ENCODE assay signal across 8 cellular contexts in the genomic region with DNA sequence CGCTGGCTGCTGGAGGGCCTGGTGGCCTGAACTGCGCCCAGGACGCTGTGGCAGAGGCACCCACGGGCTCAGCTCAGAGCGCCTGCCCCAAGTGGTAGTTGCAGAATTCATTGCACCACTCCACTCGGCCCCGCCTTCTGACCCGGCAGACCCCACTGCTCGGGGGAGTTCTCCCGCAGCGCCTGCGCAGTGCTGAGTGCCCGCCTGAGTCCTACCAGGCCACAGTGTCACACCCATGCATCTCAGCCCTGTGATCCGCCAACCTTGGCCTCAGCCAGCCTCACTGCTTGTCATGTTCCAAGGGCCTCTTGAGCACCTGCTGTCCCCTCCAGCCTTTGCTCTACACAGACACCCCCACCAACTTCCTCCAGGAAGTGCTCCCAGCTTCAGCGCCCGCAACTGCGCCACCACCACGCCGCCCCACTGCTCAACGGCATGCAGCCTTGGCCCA. TPM values are rescaled to one million over a fixed set of nuclear protein-coding genes. Genes with fewer than 3 reads are reported as not detected.
DNase-seq lines count a peak whose midpoint lies in the region; ATAC-seq, FAIRE-seq and TF ChIP-seq lines count a peak whose summit lies in the region.

No MANE protein-coding gene starts in this region.

- intact Hi-C loops in mucosa of descending colon (cut with DNase I, micrococcal nuclease) (no loop called here), transverse colon (cut with DNase I; ENCODE audit: low total_unique reads) (no loop called here)

- H3K27ac ChIP-seq in transverse colon = peak overlapping the region; percentile 85 to 86 (median 86)

- H3K4me3 ChIP-seq in mucosa of descending colon (no peak overlapping the region), transverse colon (no peak overlapping the region)

- in situ Hi-C loops in transverse colon (cut with MboI; ENCODE audit: low pct_ligation_motif_present in 1 of 4, low pct_unique_long_range_greater_than_20kb in 1 of 4, low sequenced_read_pairs in 3 of 4) = no loop called here

- no peak for ATAC-seq in mucosa of descending colon
- no peak for ATAC-seq in HG02610 (IDR thresholded peaks at IDR 0.05; ENCODE audit: unreplicated experiment)

- FAIRE-seq in D721Med (lab: Jason Lieb, UNC) = no peak

- DNase-seq in NCI-H82 (lab: John Stamatoyannopoulos, UW) (peak; percentile 29), NCI-H82 treated with DMSO at 0.1 percent for 48 hours (lab: John Stamatoyannopoulos, UW; ENCODE audit: unreplicated experiment) (no peak), mucosa of descending colon (peak in 2 of 3 donors; percentile 60 to 77), transverse colon (no peak), D721Med (ENCODE audit: insufficient read length, low spot score) (no peak), LoVo (ENCODE audit: low spot score) (no peak)
- peak; percentile 87 for DNase-seq in activated CD8-positive, alpha-beta memory T cell treated with anti-CD3 and anti-CD28 coated beads for 24 hours

- H3K36me3 ChIP-seq in mucosa of descending colon (ENCODE audit: low read depth) (no peaks in the 10 kb centered on the region), transverse colon (no peaks in the 10 kb centered on the region)

- no peak for TF ChIP-seq EP300 in transverse colon (IDR thresholded peaks at IDR 0.05; ENCODE audit: low read depth)

- WGBS in transverse colon (ENCODE audit: low coverage in 1 of 2), 2 donors = 56% methylated on average over 19 of the region's 20 CpGs; no CpG with 5 or more reads in 1 of the 2 donors

- peak; percentile 17 for TF ChIP-seq POLR2A in transverse colon (IDR thresholded peaks at IDR 0.05)

- H3K9me3 ChIP-seq in mucosa of descending colon = no peaks in the 10 kb centered on the region
- H3K9me3 ChIP-seq in transverse colon = no peaks in the 10 kb centered on the region

- H3K27me3 ChIP-seq in transverse colon = no peaks in the 10 kb centered on the region

- no peak for TF ChIP-seq CTCF in mucosa of descending colon (IDR thresholded peaks at IDR 0.05)
- TF ChIP-seq CTCF in transverse colon (IDR thresholded peaks at IDR 0.05) = no peak
- no peak for TF ChIP-seq CTCF in D721Med (IDR thresholded peaks at IDR 0.05; ENCODE audit: insufficient read depth, missing control alignments)

- peaks cover 78% of the 10 kb centered on the region for H3K4me1 ChIP-seq in mucosa of descending colon (ENCODE audit: low read depth)
- peaks cover 32 to 84% (median 81%) of the 10 kb centered on the region in 4 donors for H3K4me1 ChIP-seq in transverse colon

RNA-seq across cellular contexts. Expression of a gene that starts 12.2 kb away (rescaled TPM):
- total RNA-seq in mucosa of descending colon (10 to 100 TPM in 2 of 3 donors, 1 to 10 TPM in 1; 6.2 to 28.5 (median 27.9) TPM), transverse colon (10 to 100 TPM in 3 of 4 donors, 1 to 10 TPM in 1; 4.9 to 33.2 (median 23.7) TPM)

Comparison
In these comparisons a context has a peak if more than half of its experiments do, and no peak if none do; other contexts are left out.
1. DNase-seq: peak in NCI-H82 (single experiment), activated CD8-positive, alpha-beta memory T cell treated with anti-CD3 and anti-CD28 coated beads for 24 hours (single experiment) and mucosa of descending colon (2 of 3); none in NCI-H82 treated with DMSO at 0.1 percent for 48 hours (single experiment), transverse colon (single experiment), D721Med (single experiment) and LoVo (single experiment).